Comparison of ENCODE assay signal across 8 cellular contexts in genomic region chr10:72316748-72317435, GRCh38. TPM values are rescaled to one million over a fixed set of nuclear protein-coding genes. Genes with fewer than 3 reads are reported as not detected.
DNase-seq lines count a peak whose midpoint lies in the region; ATAC-seq and TF ChIP-seq lines count a peak whose summit lies in the region.

No MANE protein-coding gene starts in this region.

- H3K4me3 ChIP-seq in RWPE2 (ENCODE audit: severe bottlenecking): no peak overlapping the region
- H3K4me3 ChIP-seq in coronary artery: no peak overlapping the region

- intact Hi-C loops in posterior vena cava (cut with DNase I): no loop called here

- TF ChIP-seq CTCF in RWPE2 (IDR thresholded peaks at IDR 0.05; ENCODE audit: poor library complexity, severe bottlenecking): no peak
- no peak for TF ChIP-seq CTCF in coronary artery (IDR thresholded peaks at IDR 0.05)

- peaks cover 43% of the 10 kb centered on the region for H3K4me1 ChIP-seq in RWPE2 (ENCODE audit: insufficient read depth, poor library complexity, severe bottlenecking)

- H3K27me3 ChIP-seq in RWPE2 (ENCODE audit: insufficient read depth, poor library complexity, severe bottlenecking): no peaks in the 10 kb centered on the region

- H3K36me3 ChIP-seq in RWPE2 (ENCODE audit: low read depth): no peaks in the 10 kb centered on the region

- ATAC-seq in RWPE2 (ENCODE audit: low read depth) (no peak), GM18861 (IDR thresholded peaks at IDR 0.05; ENCODE audit: unreplicated experiment) (no peak)

- peak; percentile 34 for DNase-seq in H4 (ENCODE audit: low spot score)
- no peak for DNase-seq in RWPE2 (ENCODE audit: low spot score)
- peak; percentile 76 for DNase-seq in coronary artery (ENCODE audit: low spot score)
- peak; percentile 88 for DNase-seq in posterior vena cava (ENCODE audit: low spot score)
- no peak for DNase-seq in SIG-M5 treated with dmso at 0.1 percent for 504 hours (lab: John Stamatoyannopoulos, UW; ENCODE audit: unreplicated experiment)
- DNase-seq in cortex of kidney (lab: John Stamatoyannopoulos, UW): no peak
- no peak for DNase-seq in LoVo (ENCODE audit: low spot score)

- no peaks in the 10 kb centered on the region for H3K9me3 ChIP-seq in RWPE2 (ENCODE audit: severe bottlenecking)

- H3K27ac ChIP-seq in RWPE2 (ENCODE audit: poor library complexity, severe bottlenecking): peak overlapping the region; percentile 99
- H3K27ac ChIP-seq in coronary artery: peak overlapping the region; percentile 59 to 92

RNA-seq across cellular contexts. Expression of gene DNAJB12, which starts 37.8 kb away (rescaled TPM):
- 18.1 and 22.1 TPM in 2 replicates for total RNA-seq in H4 (2014; rRNA removed; shearing (Covaris generic))
- total RNA-seq in posterior vena cava: 10 to 100 TPM; 25.3 to 26.4 TPM

RNA-seq across cellular contexts. Expression of gene DDIT4, which starts 43.2 kb away (rescaled TPM):
- 227 and 278 TPM in 2 replicates for total RNA-seq in H4 (2014; rRNA removed; shearing (Covaris generic))
- 100 to 1,000 TPM; 208 to 244 TPM for total RNA-seq in posterior vena cava

Comparison
In these comparisons a context has a peak if more than half of its experiments do, and no peak if none do; other contexts are left out.
1. DNase-seq: peak in H4 (single experiment), coronary artery (single experiment) and posterior vena cava (single experiment); none in RWPE2 (single experiment), SIG-M5 treated with dmso at 0.1 percent for 504 hours (single experiment), cortex of kidney (single experiment) and LoVo (single experiment).